In genomic region chr10:61981460-61981859, GRCh38 we compare ENCODE assay signal across 21 cellular contexts.
DNase-seq lines count a peak whose midpoint lies in the region; ATAC-seq and TF ChIP-seq lines count a peak whose summit lies in the region.
"Had no signal": no experiment of that assay in that cellular context is flagged by ENCODE, and none has a peak within 500 bp of the region (broad histone marks: within the 10 kb centered on the region; RNA-seq: fewer than 3 reads in every experiment).

No MANE protein-coding gene starts in this region.

- no peaks in the 10 kb centered on the region for H3K4me1 ChIP-seq in naive thymus-derived CD4-positive, alpha-beta T cell (ENCODE audit: control insufficient read depth in 2 of 2, insufficient read depth in 2 of 2, low read length in 2 of 2)
- H3K4me1 ChIP-seq in tibial nerve = peaks cover 0 to 9% (median 1%) of the 10 kb centered on the region in 4 donors
- H3K4me1 ChIP-seq: SJCRH30 had no signal

- H3K4me1 Mint-ChIP-seq in Calu3 (ENCODE audit: low read depth, unreplicated experiment) = peaks cover 16% of the 10 kb centered on the region
- H3K4me1 Mint-ChIP-seq in naive thymus-derived CD4-positive, alpha-beta T cell = peaks cover 25 to 68% (median 43%) of the 10 kb centered on the region in 7 donors

- no peak for TF ChIP-seq EP300 in tibial nerve (IDR thresholded peaks at IDR 0.05)

- in situ Hi-C loops in GM13976 (cut with MboI; ENCODE audit: low sequenced_read_pairs, unreplicated experiment) = no loop called here

- POLR2A ChIA-PET in naive thymus-derived CD4-positive, alpha-beta T cell (lab: Charles Lee) = no interaction called here

- H3K27me3 Mint-ChIP-seq in Calu3 (ENCODE audit: unreplicated experiment) = no peaks in the 10 kb centered on the region
- H3K27me3 Mint-ChIP-seq in naive thymus-derived CD4-positive, alpha-beta T cell = no peaks in the 10 kb centered on the region

- TF ChIP-seq POLR2A in tibial nerve (IDR thresholded peaks at IDR 0.05) = no peak

- CTCF ChIA-PET in Calu3 (lab: Charles Lee) = interaction anchor here (1.4 kb wide), 1 partner anchor 12 kb away, joined by 4 read pairs; no protein-coding TSS in a partner anchor
- CTCF ChIA-PET in naive thymus-derived CD4-positive, alpha-beta T cell (lab: Charles Lee) = interaction anchor here (0.7 kb wide), 1 partner anchor 79 kb away, joined by 3 read pairs; no protein-coding TSS in a partner anchor

- H3K27me3 ChIP-seq in naive thymus-derived CD4-positive, alpha-beta T cell (ENCODE audit: control insufficient read depth in 2 of 2, insufficient read depth in 2 of 2, low read length in 2 of 2) = no peaks in the 10 kb centered on the region
- H3K27me3 ChIP-seq in tibial nerve = no peaks in the 10 kb centered on the region
- H3K27me3 ChIP-seq: ascending aorta, SJCRH30 had no signal

- H3K4me3 ChIP-seq in naive thymus-derived CD4-positive, alpha-beta T cell (ENCODE audit: low read length) = no peak overlapping the region
- H3K4me3 ChIP-seq in tibial nerve = no peak overlapping the region
- H3K4me3 ChIP-seq: ascending aorta, psoas muscle, SJCRH30, smooth muscle cell had no signal

- H3K36me3 Mint-ChIP-seq in Calu3 (ENCODE audit: insufficient read depth, unreplicated experiment) = no peaks in the 10 kb centered on the region
- peaks cover 0 to 58% (median 27%) of the 10 kb centered on the region in 5 donors for H3K36me3 Mint-ChIP-seq in naive thymus-derived CD4-positive, alpha-beta T cell

- ATAC-seq in naive thymus-derived CD4-positive, alpha-beta T cell = no peak
- ATAC-seq in HG02885 (IDR thresholded peaks at IDR 0.05; ENCODE audit: poor library complexity, unreplicated experiment) = no peak
- ATAC-seq: psoas muscle had no signal

- DNase-seq in Calu3 (peak; percentile 37), HT-29 (ENCODE audit: low spot score) (peak; percentile 77), GM13976 (ENCODE audit: low spot score) (no peak), tibial nerve (ENCODE audit: low spot score in 2 of 2) (no peak), ureter (ENCODE audit: low spot score) (no peak)
- DNase-seq in naive thymus-derived CD4-positive, alpha-beta T cell = no peak
- DNase-seq: activated CD4-positive, alpha-beta T cell treated with anti-CD3 and anti-CD28 coated beads for 1 hour; activated CD8-positive, alpha-beta memory T cell treated with anti-CD3 and anti-CD28 coated beads, Interleukin-2, amount 50 U/mL, for 4 hours; activated naive CD4-positive, alpha-beta T cell; mesenchymal stem cell; NCI-H1048; NCI-H2081; NCI-H510A treated with DMSO at 0.1 percent for 48 hours; psoas muscle; SJCRH30; stimulated activated CD4-positive, alpha-beta T cell treated with anti-CD3 and anti-CD28 coated beads, Interleukin-4, amount 100 ng/mL, for 24 hours; T1000 had no signal

- no peaks in the 10 kb centered on the region for H3K9me3 ChIP-seq in naive thymus-derived CD4-positive, alpha-beta T cell (ENCODE audit: control insufficient read depth in 2 of 3, low read length in 3 of 3)
- H3K9me3 ChIP-seq in tibial nerve = no peaks in the 10 kb centered on the region
- H3K9me3 ChIP-seq: ascending aorta, psoas muscle had no signal

- H3K36me3 ChIP-seq in naive thymus-derived CD4-positive, alpha-beta T cell (ENCODE audit: control insufficient read depth in 2 of 3, insufficient read depth in 3 of 3, low read length in 3 of 3) = no peaks in the 10 kb centered on the region
- no peaks in the 10 kb centered on the region for H3K36me3 ChIP-seq in tibial nerve
- H3K36me3 ChIP-seq: ascending aorta, SJCRH30 had no signal

- no peak overlapping the region for H3K27ac Mint-ChIP-seq in Calu3 (ENCODE audit: unreplicated experiment)
- peak overlapping the region in 6 of 9 donors; percentile 14 to 85 (median 35) for H3K27ac Mint-ChIP-seq in naive thymus-derived CD4-positive, alpha-beta T cell

- no peaks in the 10 kb centered on the region for H3K9me3 Mint-ChIP-seq in Calu3 (ENCODE audit: low read depth, unreplicated experiment)
- peaks cover 0 to 6% (median under 1%) of the 10 kb centered on the region in 11 donors for H3K9me3 Mint-ChIP-seq in naive thymus-derived CD4-positive, alpha-beta T cell

- TF ChIP-seq CTCF in Calu3 (IDR thresholded peaks at IDR 0.05; ENCODE audit: unreplicated experiment) = no peak
- no peak for TF ChIP-seq CTCF in VCaP (conservative IDR thresholded peaks at IDR 0.05)
- no peak for TF ChIP-seq CTCF in GM13976 (IDR thresholded peaks at IDR 0.05; ENCODE audit: borderline replicate concordance, control extremely low read depth, extremely low read depth, insufficient read depth, missing control alignments)
- no peak for TF ChIP-seq CTCF in tibial nerve (IDR thresholded peaks at IDR 0.05)

- H3K27ac ChIP-seq in VCaP (peak overlapping the region; percentile 58), tibial nerve (no peak overlapping the region)
- no peak overlapping the region for H3K27ac ChIP-seq in naive thymus-derived CD4-positive, alpha-beta T cell (ENCODE audit: low read depth, low read length)
- H3K27ac ChIP-seq: psoas muscle, SJCRH30 had no signal

- 63 to 77% methylated on average over 1 of the region's 1 CpG for WGBS in tibial nerve, 2 donors

- BruUV-seq in Calu3 (replicated peaks; lab: Mats Ljungman, UMichigan) = no TSS peak

- intact Hi-C loops in Calu3 (cut with micrococcal nuclease; ENCODE audit: unreplicated experiment) = no loop called here
- intact Hi-C loops in naive thymus-derived CD4-positive, alpha-beta T cell (cut with micrococcal nuclease) = no loop called here

- no peak overlapping the region for H3K4me3 Mint-ChIP-seq in Calu3 (ENCODE audit: low read depth, unreplicated experiment)
- H3K4me3 Mint-ChIP-seq in naive thymus-derived CD4-positive, alpha-beta T cell = no peak overlapping the region

Comparison
In these comparisons a context has a peak if more than half of its experiments do, and no peak if none do; other contexts are left out.
1. DNase-seq: peak in Calu3 (single experiment) and HT-29 (single experiment); none in naive thymus-derived CD4-positive, alpha-beta T cell (0 of 9), GM13976 (single experiment), tibial nerve (0 of 2) and ureter (single experiment).